ENCODE assay signal across 1 cellular context in genomic region chr3:73401058-73401457, GRCh38.
TF ChIP-seq lines count a peak whose summit lies in the region.

No MANE protein-coding gene starts in this region.

TF ChIP-seq in SK-N-SH treated with all-trans-retinoic acid at 6 μM for 48 hours, 23 proteins besides CTCF, POLR2A, EP300 and RAD21 (continued from another document):
- TF ChIP-seq POU6F1 (CRISPR knock-in tag; IDR thresholded peaks at IDR 0.05; ENCODE audit: borderline replicate concordance, low read depth) (no peak), RARB (CRISPR knock-in tag; IDR thresholded peaks at IDR 0.05) (no peak), PPARA (CRISPR knock-in tag; IDR thresholded peaks at IDR 0.05; ENCODE audit: borderline replicate concordance) (no peak)
